ENCODE assay signal across 11 cellular contexts in genomic region chr2:54871457-54872103, GRCh38.
A peak's percentile ranks its signal among the peaks of the same experiment; 100 is the strongest.
DNase-seq lines count a peak whose midpoint lies in the region; ATAC-seq and TF ChIP-seq lines count a peak whose summit lies in the region.
"Had no signal": no experiment of that assay in that cellular context is flagged by ENCODE, and none has a peak within 500 bp of the region (broad histone marks: within the 10 kb centered on the region; RNA-seq: fewer than 3 reads in every experiment).

No MANE protein-coding gene starts in this region.

- no peak for TF ChIP-seq CTCF in body of pancreas (IDR thresholded peaks at IDR 0.05)
- no peak for TF ChIP-seq CTCF in GM20000 (IDR thresholded peaks at IDR 0.05; ENCODE audit: extremely low read depth, missing control alignments)

- H3K27me3 ChIP-seq in body of pancreas = no peaks in the 10 kb centered on the region
- H3K27me3 ChIP-seq in skeletal muscle tissue (ENCODE audit: control insufficient read depth in 3 of 3, insufficient read depth in 3 of 3, low read length in 3 of 3) = no peaks in the 10 kb centered on the region
- H3K27me3 ChIP-seq: neutrophil had no signal

- H3K36me3 ChIP-seq in body of pancreas (replicated peaks in 1 of 2; ENCODE audit: insufficient read depth in 1 of 2, low read depth in 2 of 2) (no peaks in the 10 kb centered on the region), skeletal muscle tissue (ENCODE audit: control insufficient read depth in 3 of 3, insufficient read depth in 3 of 3, low read length in 3 of 3) (no peaks in the 10 kb centered on the region)
- H3K36me3 ChIP-seq: neutrophil had no signal

- DNase-seq in DMS79 treated with DMSO at 0.1 percent for 48 hours (lab: John Stamatoyannopoulos, UW) = peak; percentile 15
- DNase-seq in DMS79 (lab: John Stamatoyannopoulos, UW) = no peak
- DNase-seq in NCI-H345 (lab: John Stamatoyannopoulos, UW) = peak; percentile 86
- DNase-seq in body of pancreas = peak in 1 of 4 donors; percentile 13
- DNase-seq in UCSD-AML1 (lab: John Stamatoyannopoulos, UW; ENCODE audit: unreplicated experiment) = no peak
- DNase-seq in GM20000 (ENCODE audit: low spot score) = no peak
- DNase-seq: MM.1S had no signal

- no peak for TF ChIP-seq POLR2A in body of pancreas (IDR thresholded peaks at IDR 0.05)

- H3K9me3 ChIP-seq in body of pancreas (no peaks in the 10 kb centered on the region), skeletal muscle tissue (ENCODE audit: control insufficient read depth in 3 of 3, low read length in 3 of 3) (no peaks in the 10 kb centered on the region)
- H3K9me3 ChIP-seq: neutrophil had no signal

- ATAC-seq in body of pancreas (peak; percentile 24), GM21529 (IDR thresholded peaks at IDR 0.05; ENCODE audit: unreplicated experiment) (no peak)

- H3K9ac ChIP-seq in skeletal muscle tissue (ENCODE audit: low read depth in 1 of 3, low read length in 3 of 3) = no peak overlapping the region

- H3K4me3 ChIP-seq in body of pancreas = no peak overlapping the region
- no peak overlapping the region for H3K4me3 ChIP-seq in skeletal muscle tissue (ENCODE audit: low read length in 3 of 3)

- WGBS in body of pancreas, 2 donors = 80 to 81% methylated on average over 13 of the region's 13 CpGs

- H3K4me1 ChIP-seq in body of pancreas = no peaks in the 10 kb centered on the region
- peaks cover 0 to 17% (median 13%) of the 10 kb centered on the region in 3 donors for H3K4me1 ChIP-seq in skeletal muscle tissue (ENCODE audit: control insufficient read depth in 3 of 3, insufficient read depth in 3 of 3, low read length in 3 of 3)

- no peak overlapping the region for H3K27ac ChIP-seq in body of pancreas
- peak overlapping the region; percentile 45 for H3K27ac ChIP-seq in skeletal muscle tissue (ENCODE audit: low read depth, low read length)
- H3K27ac ChIP-seq: 22Rv1, neutrophil had no signal

- intact Hi-C loops in body of pancreas (cut with DNase I) = no loop called here

Comparison
In these comparisons a context has a peak if more than half of its experiments do, and no peak if none do; other contexts are left out.
1. DNase-seq: peak in DMS79 treated with DMSO at 0.1 percent for 48 hours (single experiment) and NCI-H345 (single experiment); none in DMS79 (single experiment), UCSD-AML1 (single experiment) and GM20000 (single experiment).